8 cellular contexts compared by ENCODE assay signal in genomic region chr18:12947355-12948054, GRCh38. TPM values are rescaled to one million over a fixed set of nuclear protein-coding genes. Genes with fewer than 3 reads are reported as not detected.
A peak's percentile ranks its signal among the peaks of the same experiment; 100 is the strongest.
DNase-seq lines count a peak whose midpoint lies in the region; ATAC-seq, FAIRE-seq and TF ChIP-seq lines count a peak whose summit lies in the region.

A gene with protein sequence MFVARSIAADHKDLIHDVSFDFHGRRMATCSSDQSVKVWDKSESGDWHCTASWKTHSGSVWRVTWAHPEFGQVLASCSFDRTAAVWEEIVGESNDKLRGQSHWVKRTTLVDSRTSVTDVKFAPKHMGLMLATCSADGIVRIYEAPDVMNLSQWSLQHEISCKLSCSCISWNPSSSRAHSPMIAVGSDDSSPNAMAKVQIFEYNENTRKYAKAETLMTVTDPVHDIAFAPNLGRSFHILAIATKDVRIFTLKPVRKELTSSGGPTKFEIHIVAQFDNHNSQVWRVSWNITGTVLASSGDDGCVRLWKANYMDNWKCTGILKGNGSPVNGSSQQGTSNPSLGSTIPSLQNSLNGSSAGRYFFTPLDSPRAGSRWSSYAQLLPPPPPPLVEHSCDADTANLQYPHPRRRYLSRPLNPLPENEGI (plus strand): TSS chr18:12948011. CDS start chr18:12948122, 111 bp downstream.

- DNase-seq in AG10803 (ENCODE audit: low read depth) = peak; percentile 98
- peak; percentile 96 for DNase-seq in NCI-H510A (lab: John Stamatoyannopoulos, UW)
- DNase-seq in activated CD4-positive, alpha-beta T cell treated with anti-CD3 and anti-CD28 coated beads for 1 hour = peak; percentile 98
- DNase-seq in cerebellar nuclear complex (lab: John Stamatoyannopoulos, UW) = peak; percentile 77 to 82
- peak; percentile 100 for DNase-seq in kidney
- peak; percentile 99 for DNase-seq in stimulated activated CD4-positive, alpha-beta T cell treated with anti-CD3 and anti-CD28 coated beads, Interleukin-15, amount 100 ng/mL, for 1 hour (ENCODE audit: low read depth in 1 of 2, low spot score in 1 of 2)

- ATAC-seq in GM19043 (IDR thresholded peaks at IDR 0.05; ENCODE audit: low read depth, unreplicated experiment) (peak; percentile 75), HG03432 (IDR thresholded peaks at IDR 0.05; ENCODE audit: unreplicated experiment) (peak; percentile 78)

- no peak for FAIRE-seq in kidney (lab: Jason Lieb, UNC)

- H3K36me3 ChIP-seq in kidney (ENCODE audit: control insufficient read depth in 1 of 2, insufficient read depth in 2 of 2, low read length in 2 of 2) = no peaks in the 10 kb centered on the region

- no peak for TF ChIP-seq CTCF in AG10803 (conservative IDR thresholded peaks at IDR 0.05; ENCODE audit: low read length)
- no peak for TF ChIP-seq CTCF in kidney (IDR thresholded peaks at IDR 0.05; ENCODE audit: borderline replicate concordance, extremely low read depth, insufficient read depth)

- peak within 1 kb of the TSS; percentile 99 for H3K4me3 ChIP-seq in AG10803 (ENCODE audit: low read length)
- peak within 1 kb of the TSS; percentile 90 to 99 for H3K4me3 ChIP-seq in kidney (ENCODE audit: low read length in 2 of 2)

- intact Hi-C loops in kidney (cut with DNase I) = no loop called here

- no peaks in the 10 kb centered on the region for H3K9me3 ChIP-seq in kidney (ENCODE audit: control insufficient read depth in 1 of 2, low read length in 2 of 2)

- H3K4me1 ChIP-seq in kidney (ENCODE audit: control insufficient read depth in 1 of 2, insufficient read depth in 1 of 2, low read depth in 1 of 2, low read length in 2 of 2) = peaks cover 3 to 11% of the 10 kb centered on the region in 2 donors

- peak within 1 kb of the TSS; percentile 99 for H3K27ac ChIP-seq in kidney (ENCODE audit: low read depth in 2 of 2, low read length in 2 of 2)

- peak within 1 kb of the TSS; percentile 85 to 97 for H3K9ac ChIP-seq in kidney (ENCODE audit: low read length in 2 of 2)

RNA-seq across cellular contexts. Expression of the gene that starts here (rescaled TPM):
- total RNA-seq in kidney = 43.3 TPM
- polyA plus RNA-seq in kidney (ENCODE audit: insufficient read depth, low read depth, low replicate concordance) = 15.8 TPM

Comparison
In these comparisons a context has a peak if more than half of its experiments do, and no peak if none do; other contexts are left out.
1. Peak in every context shown above with its lines: DNase-seq, ATAC-seq, H3K4me3 ChIP-seq and H3K27ac ChIP-seq.